24 cellular contexts compared by ENCODE assay signal in genomic region chr11:29879560-29879959, GRCh38.
"Had no signal": no experiment of that assay in that cellular context is flagged by ENCODE, and none has a peak within 500 bp of the region (broad histone marks: within the 10 kb centered on the region; RNA-seq: fewer than 3 reads in every experiment).

No MANE protein-coding gene starts in this region.

- H3K4me1 ChIP-seq: adrenal gland, Peyer's patch had no signal

- H3K27ac Mint-ChIP-seq: activated CD8-positive, alpha-beta T cell treated with anti-CD3 and anti-CD28 coated beads, Interleukin-2, amount 10 ng/mL, durations not matched to agents 7 days and 5 days; activated naive CD8-positive, alpha-beta T cell treated with anti-CD3 and anti-CD28 coated beads, Interleukin-2, amount 10 ng/mL, durations not matched to agents 7 days and 5 days; T-helper 1 cell treated with Interleukin-12 subunit alpha and Interleukin-12 subunit beta and Interleukin-4 antibody, amounts not matched to agents 30 μg/mL and 1 μg/mL, for 36 hours; WTC11 had no signal

- ATAC-seq: activated CD8-positive, alpha-beta T cell treated with anti-CD3 and anti-CD28 coated beads, Interleukin-2, amount 10 ng/mL, durations not matched to agents 7 days and 5 days; WTC11 had no signal

- DNase-seq: activated CD4-positive, alpha-beta T cell treated with anti-CD3 and anti-CD28 coated beads for 48 hours; activated CD4-positive, alpha-beta T cell treated with anti-CD3 and anti-CD28 coated beads, Interleukin-2, amount 50 U/mL, for 4 hours; activated CD4-positive, CD25-positive, alpha-beta regulatory T cell treated with anti-CD3 and anti-CD28 coated beads, Interleukin-2, amount 50 U/mL, for 72 hours; activated CD8-positive, alpha-beta memory T cell treated with anti-CD3 and anti-CD28 coated beads, Interleukin-2, amount 50 U/mL, for 48 hours; activated CD8-positive, alpha-beta T cell treated with anti-CD3 and anti-CD28 coated beads, Interleukin-2, amount 10 ng/mL, durations not matched to agents 7 days and 5 days; activated naive CD4-positive, alpha-beta T cell treated with anti-CD3 and anti-CD28 coated beads, Interleukin-2, amount 50 U/mL, for 16 hours; activated naive CD8-positive, alpha-beta T cell treated with anti-CD3 and anti-CD28 coated beads, Interleukin-2, amount 10 ng/mL, durations not matched to agents 7 days and 5 days; activated T-cell treated with anti-CD3 and anti-CD28 coated beads, Interleukin-2, amount 50 U/mL, for 1 hour; anterior cingulate cortex; caudate nucleus; IMR-90; Kasumi-1; KBM-7; NCI-H1436; NCI-H1694 treated with DMSO at 0.1 percent for 48 hours; NCI-H2029 treated with DMSO at 0.1 percent for 48 hours; NCI-H2171 treated with DMSO at 0.1 percent for 48 hours; NCI-H510A treated with DMSO at 0.1 percent for 48 hours; Peyer's patch; SHP77 treated with DMSO at 0.1 percent for 48 hours had no signal

- H3K4me3 ChIP-seq: adrenal gland, Peyer's patch had no signal

- H3K27me3 Mint-ChIP-seq: activated naive CD8-positive, alpha-beta T cell treated with anti-CD3 and anti-CD28 coated beads, Interleukin-2, amount 10 ng/mL, durations not matched to agents 7 days and 5 days had no signal

- H3K27ac ChIP-seq: adrenal gland, Peyer's patch, RWPE1 had no signal

- H3K4me1 Mint-ChIP-seq: activated naive CD8-positive, alpha-beta T cell treated with anti-CD3 and anti-CD28 coated beads, Interleukin-2, amount 10 ng/mL, durations not matched to agents 7 days and 5 days had no signal

- H3K36me3 ChIP-seq: adrenal gland, Peyer's patch had no signal

- H3K27me3 ChIP-seq: adrenal gland, Peyer's patch had no signal

- H3K4me3 Mint-ChIP-seq: activated CD8-positive, alpha-beta T cell treated with anti-CD3 and anti-CD28 coated beads, Interleukin-2, amount 10 ng/mL, durations not matched to agents 7 days and 5 days; activated naive CD8-positive, alpha-beta T cell treated with anti-CD3 and anti-CD28 coated beads, Interleukin-2, amount 10 ng/mL, durations not matched to agents 7 days and 5 days; T-helper 1 cell treated with Interleukin-12 subunit alpha and Interleukin-12 subunit beta and Interleukin-4 antibody, amounts not matched to agents 30 μg/mL and 1 μg/mL, for 36 hours; WTC11 had no signal

- H3K36me3 Mint-ChIP-seq: activated naive CD8-positive, alpha-beta T cell treated with anti-CD3 and anti-CD28 coated beads, Interleukin-2, amount 10 ng/mL, durations not matched to agents 7 days and 5 days had no signal
